ENCODE assay signal across 13 cellular contexts in the genomic region with DNA sequence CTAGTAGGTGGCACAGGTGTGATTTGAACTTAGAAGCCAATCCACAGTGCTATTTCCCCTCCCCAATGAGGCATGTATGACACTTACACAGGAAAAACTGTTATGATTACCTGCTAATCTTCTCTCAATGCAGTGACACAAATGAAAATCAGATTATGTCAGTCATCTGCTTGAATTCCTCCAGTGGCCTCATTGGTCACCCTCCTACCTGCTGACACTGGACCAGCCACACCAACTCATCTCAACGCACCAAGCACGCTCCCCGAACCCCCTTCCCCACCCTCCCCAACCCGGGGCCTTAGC.
A peak's percentile ranks its signal among the peaks of the same experiment; 100 is the strongest.
DNase-seq lines count a peak whose midpoint lies in the region; ATAC-seq and TF ChIP-seq lines count a peak whose summit lies in the region.
"Had no signal": no experiment of that assay in that cellular context is flagged by ENCODE, and none has a peak within 500 bp of the region (broad histone marks: within the 10 kb centered on the region; RNA-seq: fewer than 3 reads in every experiment).

No MANE protein-coding gene starts in this region.

- H3K36me3 ChIP-seq in PC-3 (ENCODE audit: low read depth, low read length) (no peaks in the 10 kb centered on the region), tibial nerve (no peaks in the 10 kb centered on the region)
- H3K36me3 ChIP-seq: MG63, SJSA1 had no signal

- no peak overlapping the region for H2AFZ ChIP-seq in PC-3 (ENCODE audit: low read length)

- H3K4me1 ChIP-seq in PC-3 (ENCODE audit: insufficient read depth, low read length): peaks cover 49% of the 10 kb centered on the region
- H3K4me1 ChIP-seq in tibial nerve: peaks cover 0 to 31% (median 7%) of the 10 kb centered on the region in 4 donors

- POLR2A ChIA-PET in CD4-positive, alpha-beta T cell (lab: Charles Lee): no interaction called here
- POLR2A ChIA-PET in PC-3 (lab: Charles Lee; ENCODE audit: unreplicated experiment): no interaction called here

- BruUV-seq in PC-3 (replicated peaks; lab: Mats Ljungman, UMichigan): no TSS peak

- no peak overlapping the region for H3K4me3 Mint-ChIP-seq in CD4-positive, alpha-beta T cell
- H3K4me3 Mint-ChIP-seq in glutamatergic neuron (ENCODE audit: unreplicated experiment): no peak overlapping the region
- H3K4me3 Mint-ChIP-seq: H9, IgD-negative memory B cell had no signal

- no peak overlapping the region for H3K4me2 ChIP-seq in PC-3 (ENCODE audit: low read length)

- no peaks in the 10 kb centered on the region for H3K9me3 ChIP-seq in CD4-positive, alpha-beta T cell (ENCODE audit: control insufficient read depth, low read length)
- H3K9me3 ChIP-seq in PC-3 (ENCODE audit: low read length) (no peaks in the 10 kb centered on the region), tibial nerve (no peaks in the 10 kb centered on the region)
- H3K9me3 ChIP-seq: MG63, SJSA1 had no signal

- no peaks in the 10 kb centered on the region for H4K20me1 ChIP-seq in PC-3 (ENCODE audit: low read length)

- no peak overlapping the region for H3K9ac ChIP-seq in PC-3 (ENCODE audit: low read length)

- TF ChIP-seq EP300 in tibial nerve (IDR thresholded peaks at IDR 0.05): no peak

- no peaks in the 10 kb centered on the region for H3K9me3 Mint-ChIP-seq in CD4-positive, alpha-beta T cell
- no peaks in the 10 kb centered on the region for H3K9me3 Mint-ChIP-seq in glutamatergic neuron (ENCODE audit: unreplicated experiment)
- H3K9me3 Mint-ChIP-seq: H9 had no signal

- TF ChIP-seq CTCF in 22Rv1 (IDR thresholded peaks at IDR 0.05) (peak; percentile 43), PC-3 (conservative IDR thresholded peaks at IDR 0.05; ENCODE audit: low read depth, low read length) (no peak; the same call in 1 of the 2 replicates), glutamatergic neuron (IDR thresholded peaks at IDR 0.05; ENCODE audit: partially characterized antibody, unreplicated experiment) (peak; percentile 30), tibial nerve (IDR thresholded peaks at IDR 0.05) (no peak)
- TF ChIP-seq CTCF in CD4-positive, alpha-beta T cell (IDR thresholded peaks at IDR 0.05): peak; percentile 6

- H3K79me2 ChIP-seq in PC-3 (ENCODE audit: low read length): no peaks in the 10 kb centered on the region

- H3K27me3 ChIP-seq in CD4-positive, alpha-beta T cell (ENCODE audit: control insufficient read depth, insufficient read depth, low read length): peaks cover 9% of the 10 kb centered on the region
- H3K27me3 ChIP-seq in PC-3 (ENCODE audit: low read length) (no peaks in the 10 kb centered on the region), tibial nerve (no peaks in the 10 kb centered on the region)
- H3K27me3 ChIP-seq: MG63, SJSA1 had no signal

- CTCF ChIA-PET in CD4-positive, alpha-beta T cell (lab: Charles Lee): no interaction called here
- CTCF ChIA-PET in PC-3 (lab: Charles Lee): no interaction called here

- ATAC-seq in CD4-positive, alpha-beta T cell (ENCODE audit: poor library complexity): no peak
- ATAC-seq in PC-3: no peak
- no peak for ATAC-seq in stimulated activated naive CD8-positive, alpha-beta T cell treated with anti-CD3 and anti-CD28 coated beads, Interleukin-15, Interleukin-2, amounts not matched to agents 100 U/mL and 50 U/mL, for 24 hours

- TF ChIP-seq POLR2A in tibial nerve (IDR thresholded peaks at IDR 0.05): no peak

- H3K4me3 ChIP-seq in PC-3 (ENCODE audit: low read length) (no peak overlapping the region), tibial nerve (no peak overlapping the region)
- H3K4me3 ChIP-seq: MG63, SJSA1 had no signal

- no peaks in the 10 kb centered on the region for H3K4me1 Mint-ChIP-seq in CD4-positive, alpha-beta T cell (ENCODE audit: low read depth)
- peaks cover 20% of the 10 kb centered on the region for H3K4me1 Mint-ChIP-seq in glutamatergic neuron (ENCODE audit: low read depth, unreplicated experiment)

- 82 to 91% methylated on average over 4 of the region's 4 CpGs for WGBS in tibial nerve, 2 donors

- intact Hi-C loops in CD4-positive, alpha-beta T cell (cut with DNase I, micrococcal nuclease): loop anchor here (1.0 kb wide), 1 partner anchor 276 kb away; no protein-coding TSS in a partner anchor
- intact Hi-C loops in PC-3 (cut with micrococcal nuclease): loop anchor here (1.0 kb wide), 1 partner anchor 276 kb away; no protein-coding TSS in a partner anchor

- H3K27ac ChIP-seq in 22Rv1 (no peak overlapping the region), PC-3 (ENCODE audit: low read length) (peak overlapping the region; percentile 86; the same call in 1 of the 2 replicates), tibial nerve (no peak overlapping the region)
- no peak overlapping the region for H3K27ac ChIP-seq in CD4-positive, alpha-beta T cell (ENCODE audit: low read depth, low read length)
- H3K27ac ChIP-seq: SJSA1 had no signal

- no peak overlapping the region for H3K27ac Mint-ChIP-seq in CD4-positive, alpha-beta T cell
- no peak overlapping the region for H3K27ac Mint-ChIP-seq in glutamatergic neuron (ENCODE audit: unreplicated experiment)
- H3K27ac Mint-ChIP-seq: H9 had no signal

- no peaks in the 10 kb centered on the region for H3F3A ChIP-seq in PC-3 (ENCODE audit: low read length, unreplicated experiment)

- peaks cover 39% of the 10 kb centered on the region for H3K27me3 Mint-ChIP-seq in CD4-positive, alpha-beta T cell
- H3K27me3 Mint-ChIP-seq in glutamatergic neuron (ENCODE audit: unreplicated experiment): peaks cover 6% of the 10 kb centered on the region

- no peaks in the 10 kb centered on the region for H3K36me3 Mint-ChIP-seq in CD4-positive, alpha-beta T cell (ENCODE audit: low read depth)
- H3K36me3 Mint-ChIP-seq in glutamatergic neuron (ENCODE audit: unreplicated experiment): no peaks in the 10 kb centered on the region

- DNase-seq in CD4-positive, alpha-beta T cell: no peak
- no peak for DNase-seq in PC-3
- no peak for DNase-seq in glutamatergic neuron
- no peak for DNase-seq in stimulated activated naive CD8-positive, alpha-beta T cell treated with anti-CD3 and anti-CD28 coated beads, Interleukin-15, Interleukin-2, amounts not matched to agents 100 U/mL and 50 U/mL, for 24 hours
- DNase-seq in NCI-H1417 treated with DMSO at 0.1 percent for 48 hours (lab: John Stamatoyannopoulos, UW): no peak
- DNase-seq in UCSD-AML1 (lab: John Stamatoyannopoulos, UW; ENCODE audit: unreplicated experiment): no peak
- no peak for DNase-seq in tibial nerve (ENCODE audit: low spot score in 2 of 2)
- DNase-seq: DMS79 treated with DMSO at 0.1 percent for 48 hours had no signal

- no peaks in the 10 kb centered on the region for H3K9me2 ChIP-seq in PC-3 (replicated peaks; ENCODE audit: low read length)

Comparison
In these comparisons a context has a peak if more than half of its experiments do, and no peak if none do; other contexts are left out.
1. CTCF ChIP-seq: peak in 22Rv1 (single experiment), CD4-positive, alpha-beta T cell (single experiment) and glutamatergic neuron (single experiment); none in PC-3 (single experiment) and tibial nerve (0 of 5).